Comparison of ENCODE assay signal across 8 cellular contexts in the genomic region with DNA sequence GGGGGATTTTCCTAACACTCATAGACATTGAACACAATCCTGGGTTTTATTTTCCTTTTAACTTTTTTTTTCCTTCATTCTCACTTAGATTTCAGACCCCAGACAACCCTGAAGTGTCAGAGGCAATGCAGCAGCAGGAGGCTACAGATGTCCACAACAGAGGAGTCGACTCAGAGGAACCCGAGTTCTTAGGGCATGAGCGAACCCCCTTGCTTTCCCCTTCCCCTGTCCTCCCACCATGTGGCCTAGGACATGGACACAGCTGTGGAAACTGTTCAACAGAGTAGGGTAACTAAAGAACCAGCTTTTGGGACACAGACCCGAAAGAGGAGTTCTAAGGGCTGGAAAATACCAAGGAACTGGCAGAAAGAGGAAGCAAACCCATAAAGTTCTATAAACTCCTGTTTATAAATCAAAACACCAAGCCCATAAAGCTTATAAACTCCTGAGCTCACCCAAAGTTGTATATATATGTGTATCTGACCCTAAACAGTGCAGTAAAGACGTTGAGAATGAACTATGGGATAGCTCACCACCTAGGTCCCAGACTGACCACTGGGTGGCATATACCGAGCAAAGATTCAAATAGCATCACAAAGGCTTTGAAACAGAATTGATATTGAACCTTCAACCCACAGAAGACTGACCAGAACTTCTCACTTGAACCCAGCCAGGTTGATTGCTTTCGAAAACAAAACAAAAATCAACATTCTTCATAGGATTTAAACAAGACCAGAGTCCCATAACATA. TPM values are rescaled to one million over a fixed set of nuclear protein-coding genes. Genes with fewer than 3 reads are reported as not detected.
A peak's percentile ranks its signal among the peaks of the same experiment; 100 is the strongest.
DNase-seq lines count a peak whose midpoint lies in the region; ATAC-seq lines count a peak whose summit lies in the region.

No MANE protein-coding gene starts in this region.

- no peak for ATAC-seq in GM18870 (IDR thresholded peaks at IDR 0.05; ENCODE audit: unreplicated experiment)
- ATAC-seq in HG02970 (IDR thresholded peaks at IDR 0.05; ENCODE audit: low FRiP score, unreplicated experiment), result no peak

- DNase-seq in ELR (ENCODE audit: low read depth), result peak; percentile 67
- peak; percentile 62 for DNase-seq in NCI-H460 (ENCODE audit: extremely low read depth, low read depth)
- peak; percentile 34 to 59 for DNase-seq in dermis microvascular lymphatic vessel endothelial cell (ENCODE audit: low read depth in 2 of 2)
- peak; percentile 49 for DNase-seq in myocyte (ENCODE audit: low read depth)
- no peak for DNase-seq in DMS79 treated with DMSO at 0.1 percent for 48 hours (lab: John Stamatoyannopoulos, UW)
- DNase-seq in HK-2 (ENCODE audit: unreplicated experiment), result no peak

RNA-seq across cellular contexts. Expression of a gene that starts 33.9 kb away (rescaled TPM):
- 64.2 and 64.5 TPM in 2 replicates for total RNA-seq in NCI-H460 (2014; rRNA removed; shearing (Covaris generic))
- polyA plus RNA-seq in NCI-H460 (2014; cell fraction: nucleus; rRNA removed), result 70.9 and 82.3 TPM in 2 replicates
- 9.4 and 12.4 TPM in 2 replicates for total RNA-seq in dermis microvascular lymphatic vessel endothelial cell
- 10.7 and 10.9 TPM in 2 replicates for total RNA-seq in myocyte
- 15.7 TPM for polyA plus RNA-seq in myocyte (2012)

RNA-seq across cellular contexts. Expression of a gene that starts 58.1 kb away (rescaled TPM):
- total RNA-seq in NCI-H460 (2014; rRNA removed; shearing (Covaris generic)), result 35.6 and 35.7 TPM in 2 replicates
- 25.0 and 58.5 TPM in 2 replicates for polyA plus RNA-seq in NCI-H460 (2014; cell fraction: nucleus; rRNA removed)
- total RNA-seq in dermis microvascular lymphatic vessel endothelial cell (21.8 and 35.8 TPM in 2 replicates), myocyte (19.0 and 21.2 TPM in 2 replicates)
- polyA plus RNA-seq in myocyte (2012), result 70.5 TPM

Comparison
In these comparisons a context has a peak if more than half of its experiments do, and no peak if none do; other contexts are left out.
1. DNase-seq: peak in ELR (single experiment), NCI-H460 (single experiment), dermis microvascular lymphatic vessel endothelial cell (2 of 2) and myocyte (single experiment); none in DMS79 treated with DMSO at 0.1 percent for 48 hours (single experiment) and HK-2 (single experiment).